24 cellular contexts compared by ENCODE assay signal in the genomic region with DNA sequence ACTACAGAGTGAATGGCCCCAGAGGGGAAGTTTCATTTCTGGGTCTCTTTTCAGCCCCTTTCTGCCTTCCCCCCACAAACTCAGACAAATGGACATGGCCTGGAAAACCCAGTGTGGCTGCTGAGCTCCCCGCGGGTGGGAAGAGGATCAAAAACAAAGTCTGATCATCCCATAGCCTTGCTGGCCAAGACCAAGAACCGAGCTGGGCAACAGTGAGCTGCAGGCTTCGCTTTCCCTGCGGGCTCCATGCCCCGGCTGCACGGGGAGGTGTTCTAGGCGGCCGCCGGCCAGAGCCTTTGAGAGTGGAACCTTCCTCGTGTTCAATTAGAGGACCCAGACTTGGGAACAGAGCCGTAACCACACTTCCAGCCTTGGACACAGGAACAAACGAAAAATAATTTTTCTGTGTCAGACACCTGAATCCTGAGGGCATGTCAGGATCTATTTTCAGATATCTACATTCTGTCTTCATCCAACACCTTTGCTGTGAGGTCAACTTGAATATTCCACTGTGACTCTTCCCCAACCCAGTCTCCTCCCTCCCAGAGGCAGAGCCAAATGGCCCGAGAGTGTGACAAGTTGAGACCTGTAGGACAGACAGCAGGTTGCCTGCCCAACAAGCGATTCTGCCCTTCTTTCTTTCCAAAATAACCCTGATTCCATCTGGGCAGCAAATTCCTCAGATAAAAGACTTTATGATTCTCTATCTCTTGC. TPM values are rescaled to one million over a fixed set of nuclear protein-coding genes. Genes with fewer than 3 reads are reported as not detected.
DNase-seq lines count a peak whose midpoint lies in the region; ATAC-seq and TF ChIP-seq lines count a peak whose summit lies in the region.
"Had no signal": no experiment of that assay in that cellular context is flagged by ENCODE, and none has a peak within 500 bp of the region (broad histone marks: within the 10 kb centered on the region; RNA-seq: fewer than 3 reads in every experiment).

No MANE protein-coding gene starts in this region.

- H3K4me3 Mint-ChIP-seq in IgD-negative memory B cell, result peak overlapping the region in 1 of 4 donors; percentile 62
- H3K4me3 Mint-ChIP-seq: activated CD4-positive, alpha-beta T cell treated with anti-CD3 and anti-CD28 coated beads for 36 hours; activated naive CD4-positive, alpha-beta T cell treated with anti-CD3 and anti-CD28 coated beads for 36 hours; dendritic cell treated with granulocyte-macrophage colony-stimulating factor and Interleukin-4, amounts not matched to agents 40 ng/mL and 50 ng/mL, for 4 days; neural crest cell had no signal

- no peak overlapping the region for H3K4me2 ChIP-seq in osteoblast (ENCODE audit: insufficient read depth, low read length)

- peaks cover under 1% of the 10 kb centered on the region for H3K36me3 Mint-ChIP-seq in IgD-negative memory B cell

- H4K20me1 ChIP-seq in osteoblast (ENCODE audit: insufficient read depth, low read length), result no peaks in the 10 kb centered on the region

- peak overlapping the region; percentile 62 to 96 (median 67) for H3K27ac Mint-ChIP-seq in IgD-negative memory B cell
- H3K27ac Mint-ChIP-seq: activated CD4-positive, alpha-beta T cell treated with anti-CD3 and anti-CD28 coated beads for 36 hours; activated naive CD4-positive, alpha-beta T cell treated with anti-CD3 and anti-CD28 coated beads for 36 hours; dendritic cell treated with granulocyte-macrophage colony-stimulating factor and Interleukin-4, amounts not matched to agents 40 ng/mL and 50 ng/mL, for 4 days had no signal

- H3K27me3 ChIP-seq in osteoblast (ENCODE audit: insufficient read depth, low read length), result peaks cover 13% of the 10 kb centered on the region

- no peaks in the 10 kb centered on the region for H3K79me2 ChIP-seq in osteoblast (ENCODE audit: insufficient read depth, low read length)

- no peaks in the 10 kb centered on the region for H3K9me3 ChIP-seq in osteoblast (ENCODE audit: low read depth, low read length)
- H3K9me3 ChIP-seq: stomach, tibial nerve had no signal

- DNase-seq in DMS 273 treated with DMSO at 0.1 percent for 48 hours (lab: John Stamatoyannopoulos, UW) (peak; percentile 16), cerebellar cortex (ENCODE audit: low spot score) (peak; percentile 73), osteoblast (ENCODE audit: insufficient read length, low spot score, missing footprints) (peak; percentile 71)
- DNase-seq in activated CD4-positive, alpha-beta T cell treated with anti-CD3 and anti-CD28 coated beads, Interleukin-2, amount 50 U/mL, for 48 hours, result no peak
- DNase-seq: activated CD4-positive, alpha-beta T cell treated with anti-CD3 and anti-CD28 coated beads for 36 hours; activated naive CD4-positive, alpha-beta T cell treated with anti-CD3 and anti-CD28 coated beads for 36 hours; activated T-cell treated with anti-CD3 and anti-CD28 coated beads, Interleukin-2, amount 50 U/mL, for 48 hours; amniotic stem cell; islet precursor cell; NCI-H1092 treated with DMSO at 0.1 percent for 48 hours; NCI-H2029 treated with DMSO at 0.1 percent for 48 hours; NCI-H510A treated with DMSO at 0.1 percent for 48 hours; stimulated activated CD8-positive, alpha-beta memory T cell treated with anti-CD3 and anti-CD28 coated beads, Interleukin-4, amount 100 ng/mL, for 48 hours; stomach had no signal

- no peak overlapping the region for H3K27ac ChIP-seq in osteoblast (ENCODE audit: low read depth, low read length)
- H3K27ac ChIP-seq: stomach, tibial nerve had no signal

- H2AFZ ChIP-seq in osteoblast (ENCODE audit: low read length), result no peak overlapping the region

- H3K36me3 ChIP-seq in osteoblast (ENCODE audit: insufficient read depth, low read length), result no peaks in the 10 kb centered on the region

- H3K4me1 Mint-ChIP-seq in IgD-negative memory B cell, result peaks cover 7 to 20% (median 9%) of the 10 kb centered on the region in 3 donors

- no peak for TF ChIP-seq CTCF in osteoblast (IDR thresholded peaks at IDR 0.05; ENCODE audit: extremely low read depth, low read depth, low read length)

- H3K27me3 Mint-ChIP-seq in IgD-negative memory B cell, result peaks cover 19% of the 10 kb centered on the region

- no peaks in the 10 kb centered on the region for H3K4me1 ChIP-seq in osteoblast (ENCODE audit: insufficient read depth, low read length)

- H3K4me3 ChIP-seq in osteoblast (ENCODE audit: insufficient read depth, low read length), result no peak overlapping the region
- H3K4me3 ChIP-seq: stomach, tibial nerve had no signal

- no peaks in the 10 kb centered on the region for H3K9me3 Mint-ChIP-seq in IgD-negative memory B cell
- H3K9me3 Mint-ChIP-seq: activated naive CD4-positive, alpha-beta T cell treated with anti-CD3 and anti-CD28 coated beads for 36 hours; dendritic cell treated with granulocyte-macrophage colony-stimulating factor and Interleukin-4, amounts not matched to agents 40 ng/mL and 50 ng/mL, for 4 days; neural crest cell had no signal

- no peak for ATAC-seq in GM19397 (IDR thresholded peaks at IDR 0.05; ENCODE audit: unreplicated experiment)
- no peak for ATAC-seq in GM19455 (IDR thresholded peaks at IDR 0.05; ENCODE audit: unreplicated experiment)
- ATAC-seq: activated CD4-positive, alpha-beta T cell treated with anti-CD3 and anti-CD28 coated beads for 36 hours; HepG2 had no signal

RNA-seq across cellular contexts. Expression of a gene that starts 26.0 kb away (rescaled TPM):
- polyA plus RNA-seq in IgD-negative memory B cell, result 0.54 TPM
- 8.5 and 15.6 TPM in 2 replicates for total RNA-seq in osteoblast
- total RNA-seq: activated CD4-positive, alpha-beta T cell treated with anti-CD3 and anti-CD28 coated beads for 36 hours; activated naive CD4-positive, alpha-beta T cell treated with anti-CD3 and anti-CD28 coated beads for 36 hours; pulmonary artery endothelial cell had no signal

RNA-seq across cellular contexts. Expression of a gene that starts 42.2 kb away (rescaled TPM):
- 82.8 TPM for polyA plus RNA-seq in IgD-negative memory B cell
- 48.9 and 50.7 TPM in 2 replicates for total RNA-seq in osteoblast

RNA-seq across cellular contexts. Expression of a gene that starts 56.1 kb away (rescaled TPM):
- polyA plus RNA-seq in IgD-negative memory B cell, result not detected
- 0.59 and 0.72 TPM in 2 replicates for total RNA-seq in osteoblast
- total RNA-seq: activated naive CD4-positive, alpha-beta T cell treated with anti-CD3 and anti-CD28 coated beads for 36 hours; glomerular endothelial cell; HepG2; lower leg skin; pulmonary artery endothelial cell; stomach had no signal
- polyA plus RNA-seq: stomach had no signal

Comparison
In these comparisons a context has a peak if more than half of its experiments do, and no peak if none do; other contexts are left out.
1. DNase-seq: peak in DMS 273 treated with DMSO at 0.1 percent for 48 hours (single experiment), cerebellar cortex (single experiment) and osteoblast (single experiment); none in activated CD4-positive, alpha-beta T cell treated with anti-CD3 and anti-CD28 coated beads, Interleukin-2, amount 50 U/mL, for 48 hours (0 of 2).